ENCODE assay signal across 10 cellular contexts in genomic region chr4:118904935-118905334, GRCh38. TPM values are rescaled to one million over a fixed set of nuclear protein-coding genes. Genes with fewer than 3 reads are reported as not detected.
DNase-seq lines count a peak whose midpoint lies in the region; ATAC-seq and TF ChIP-seq lines count a peak whose summit lies in the region.
"Had no signal": no experiment of that assay in that cellular context is flagged by ENCODE, and none has a peak within 500 bp of the region (broad histone marks: within the 10 kb centered on the region; RNA-seq: fewer than 3 reads in every experiment).

No MANE protein-coding gene starts in this region.

- H3K4me1 Mint-ChIP-seq in mesothelial cell of epicardium (peaks cover 30% of the 10 kb centered on the region), T-cell (no peaks in the 10 kb centered on the region)
- H3K4me1 Mint-ChIP-seq: natural killer cell had no signal

- CTCF ChIA-PET in T-cell (lab: Charles Lee), result interaction anchor here (0.6 to 0.7 kb wide), 2 partner anchors 12 to 166 kb away, joined by 3 to 5 read pairs; no protein-coding TSS in a partner anchor

- H3K4me1 ChIP-seq in upper lobe of right lung, result no peaks in the 10 kb centered on the region

- H3K36me3 ChIP-seq in upper lobe of right lung, result no peaks in the 10 kb centered on the region

- H3K27me3 ChIP-seq in upper lobe of right lung, result no peaks in the 10 kb centered on the region

- DNase-seq in NOMO-1 treated with dmso at 0.1 percent for 144 hours (lab: John Stamatoyannopoulos, UW; ENCODE audit: unreplicated experiment), result peak; percentile 36
- DNase-seq in caudate nucleus (lab: John Stamatoyannopoulos, UW), result no peak
- no peak for DNase-seq in mesothelial cell of epicardium (ENCODE audit: low spot score in 2 of 2, unreplicated experiment in 2 of 2)
- DNase-seq in upper lobe of right lung, result no peak
- DNase-seq in T-cell, result no peak
- DNase-seq: activated CD4-positive, alpha-beta T cell treated with anti-CD3 and anti-CD28 coated beads for 4 hours; natural killer cell; substantia nigra had no signal

- H3K36me3 Mint-ChIP-seq in mesothelial cell of epicardium, result peaks cover 4% of the 10 kb centered on the region
- no peaks in the 10 kb centered on the region for H3K36me3 Mint-ChIP-seq in T-cell
- H3K36me3 Mint-ChIP-seq: natural killer cell had no signal

- H3K27ac Mint-ChIP-seq in mesothelial cell of epicardium, result peak overlapping the region; percentile 95
- no peak overlapping the region for H3K27ac Mint-ChIP-seq in T-cell
- H3K27ac Mint-ChIP-seq: natural killer cell had no signal

- ATAC-seq in upper lobe of right lung, result peak; percentile 61
- ATAC-seq in HG02981 (IDR thresholded peaks at IDR 0.05; ENCODE audit: unreplicated experiment), result no peak
- no peak for ATAC-seq in HG03095 (IDR thresholded peaks at IDR 0.05; ENCODE audit: unreplicated experiment)
- ATAC-seq in T-cell (replicated peaks in 1 of 4), result no peak

- no peaks in the 10 kb centered on the region for H3K9me3 ChIP-seq in upper lobe of right lung

- H3K4me3 ChIP-seq in upper lobe of right lung, result no peak overlapping the region

- no peaks in the 10 kb centered on the region for H3K27me3 Mint-ChIP-seq in mesothelial cell of epicardium (ENCODE audit: low read depth)
- peaks cover 15 to 16% of the 10 kb centered on the region in 2 donors for H3K27me3 Mint-ChIP-seq in T-cell

- H3K4me3 Mint-ChIP-seq in mesothelial cell of epicardium (no peak overlapping the region), T-cell (no peak overlapping the region)
- H3K4me3 Mint-ChIP-seq: natural killer cell had no signal

- peak overlapping the region; percentile 12 for H3K27ac ChIP-seq in caudate nucleus (ENCODE audit: low read depth, low read length)
- no peak overlapping the region for H3K27ac ChIP-seq in upper lobe of right lung

- H3K9me3 Mint-ChIP-seq in mesothelial cell of epicardium, result peaks cover 4% of the 10 kb centered on the region
- no peaks in the 10 kb centered on the region for H3K9me3 Mint-ChIP-seq in T-cell
- H3K9me3 Mint-ChIP-seq: natural killer cell had no signal

- POLR2A ChIA-PET in T-cell (lab: Charles Lee), result no interaction called here

- TF ChIP-seq CTCF in mesothelial cell of epicardium (IDR thresholded peaks at IDR 0.05; ENCODE audit: unreplicated experiment), result no peak
- TF ChIP-seq CTCF in upper lobe of right lung (IDR thresholded peaks at IDR 0.05), result no peak

- intact Hi-C loops in upper lobe of right lung (cut with DNase I), result no loop called here

RNA-seq across cellular contexts. Expression of gene SYNPO2, which starts 16.3 kb away (rescaled TPM):
- total RNA-seq in mesothelial cell of epicardium (20.6 to 23.4 TPM (median 22.6 TPM) in 3 replicates), upper lobe of right lung (38.9 TPM), T-cell (1 to 10 TPM in 3 of 5 donors, under 1 TPM in 2; 0.21 to 1.6 (median 1.2) TPM)
